ENCODE assay signal across 8 cellular contexts in the genomic region with DNA sequence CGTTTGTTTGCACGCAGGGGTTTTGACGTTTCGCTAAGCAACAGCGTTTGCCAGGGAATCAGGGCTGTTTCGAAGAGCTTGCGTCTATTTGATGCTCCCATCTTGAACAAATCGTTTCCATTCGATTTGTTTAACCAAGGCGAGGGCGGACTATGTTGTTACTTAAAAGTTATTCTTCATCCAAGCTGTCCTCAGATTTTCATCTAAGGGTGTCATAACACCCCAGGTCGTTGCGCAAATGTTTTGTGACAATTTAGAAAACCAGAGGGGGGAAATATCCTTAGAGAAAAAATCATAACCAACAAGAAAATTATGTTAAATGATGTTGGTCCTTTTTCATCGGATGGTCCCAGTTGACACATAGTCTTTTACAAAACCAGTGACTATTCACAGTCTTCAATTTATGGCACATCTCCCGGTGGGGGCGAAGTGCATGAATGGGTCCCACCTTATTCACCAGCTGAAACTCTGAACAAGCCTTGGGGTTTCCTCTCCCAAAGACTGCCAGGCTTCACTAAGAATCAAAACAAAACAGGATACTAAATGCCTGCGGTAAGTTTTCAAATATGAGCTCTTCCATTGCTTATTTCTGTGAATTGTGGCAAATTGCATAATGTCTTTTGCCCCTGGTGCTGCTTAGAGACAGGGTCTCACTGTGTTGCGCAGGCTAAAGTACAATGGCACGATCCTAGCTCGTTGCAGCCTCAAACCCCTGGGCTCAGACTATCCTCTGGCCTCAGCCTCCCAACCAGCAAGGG.
DNase-seq lines count a peak whose midpoint lies in the region; ATAC-seq lines count a peak whose summit lies in the region.

No MANE protein-coding gene starts in this region.

- peaks cover 13% of the 10 kb centered on the region for H3K27me3 Mint-ChIP-seq in activated T-helper 2 cell treated with anti-CD3 and anti-CD28 coated beads, Interferon-gamma antibody, Interleukin-2, Interleukin-4, amounts not matched to agents 10 μg/mL and 5 μg/mL and 100 μg/mL, durations not matched to agents 14 hours and 24 hours and 36 hours (ENCODE audit: low read depth)
- H3K27me3 Mint-ChIP-seq in stimulated activated naive CD8-positive, alpha-beta T cell treated with anti-CD3 and anti-CD28 coated beads, Interleukin-15, amount 100 ng/mL, for 72 hours: no peaks in the 10 kb centered on the region

- peaks cover 11% of the 10 kb centered on the region for H3K27me3 ChIP-seq in iPS-18a (ENCODE audit: control insufficient read depth, insufficient read depth, low read length)

- no peaks in the 10 kb centered on the region for H3K9me3 ChIP-seq in iPS-18a (ENCODE audit: control insufficient read depth, low read depth, low read length)

- DNase-seq in SHP77 treated with DMSO at 0.1 percent for 48 hours (lab: John Stamatoyannopoulos, UW) (peak; percentile 69), SHP77 (lab: John Stamatoyannopoulos, UW) (no peak), NCI-H2171 treated with DMSO at 0.1 percent for 48 hours (lab: John Stamatoyannopoulos, UW) (no peak), HCEC 1CT (no peak)
- DNase-seq in activated T-helper 2 cell treated with anti-CD3 and anti-CD28 coated beads, Interferon-gamma antibody, Interleukin-2, Interleukin-4, amounts not matched to agents 10 μg/mL and 5 μg/mL and 100 μg/mL, durations not matched to agents 14 hours and 24 hours and 36 hours (ENCODE audit: low spot score): no peak
- DNase-seq in stimulated activated naive CD8-positive, alpha-beta T cell treated with anti-CD3 and anti-CD28 coated beads, Interleukin-15, amount 100 ng/mL, for 72 hours: no peak

- H3K9ac ChIP-seq in iPS-18a (ENCODE audit: low read length): peak overlapping the region; percentile 89

- peaks cover 44% of the 10 kb centered on the region for H3K4me1 Mint-ChIP-seq in activated T-helper 2 cell treated with anti-CD3 and anti-CD28 coated beads, Interferon-gamma antibody, Interleukin-2, Interleukin-4, amounts not matched to agents 10 μg/mL and 5 μg/mL and 100 μg/mL, durations not matched to agents 14 hours and 24 hours and 36 hours (ENCODE audit: low read depth)
- H3K4me1 Mint-ChIP-seq in stimulated activated naive CD8-positive, alpha-beta T cell treated with anti-CD3 and anti-CD28 coated beads, Interleukin-15, amount 100 ng/mL, for 72 hours: peaks cover 40% of the 10 kb centered on the region

- peak overlapping the region; percentile 90 for H3K4me3 Mint-ChIP-seq in activated T-helper 2 cell treated with anti-CD3 and anti-CD28 coated beads, Interferon-gamma antibody, Interleukin-2, Interleukin-4, amounts not matched to agents 10 μg/mL and 5 μg/mL and 100 μg/mL, durations not matched to agents 14 hours and 24 hours and 36 hours (ENCODE audit: low read depth)
- H3K4me3 Mint-ChIP-seq in stimulated activated naive CD8-positive, alpha-beta T cell treated with anti-CD3 and anti-CD28 coated beads, Interleukin-15, amount 100 ng/mL, for 72 hours: peak overlapping the region; percentile 95 to 96

- H3K4me1 ChIP-seq in iPS-18a (ENCODE audit: control insufficient read depth, low read depth, low read length): peaks cover 27% of the 10 kb centered on the region

- peak overlapping the region; percentile 71 for H3K27ac Mint-ChIP-seq in activated T-helper 2 cell treated with anti-CD3 and anti-CD28 coated beads, Interferon-gamma antibody, Interleukin-2, Interleukin-4, amounts not matched to agents 10 μg/mL and 5 μg/mL and 100 μg/mL, durations not matched to agents 14 hours and 24 hours and 36 hours
- H3K27ac Mint-ChIP-seq in stimulated activated naive CD8-positive, alpha-beta T cell treated with anti-CD3 and anti-CD28 coated beads, Interleukin-15, amount 100 ng/mL, for 72 hours: peak overlapping the region; percentile 84 to 91

- no peaks in the 10 kb centered on the region for H3K9me3 Mint-ChIP-seq in activated T-helper 2 cell treated with anti-CD3 and anti-CD28 coated beads, Interferon-gamma antibody, Interleukin-2, Interleukin-4, amounts not matched to agents 10 μg/mL and 5 μg/mL and 100 μg/mL, durations not matched to agents 14 hours and 24 hours and 36 hours
- no peaks in the 10 kb centered on the region for H3K9me3 Mint-ChIP-seq in stimulated activated naive CD8-positive, alpha-beta T cell treated with anti-CD3 and anti-CD28 coated beads, Interleukin-15, amount 100 ng/mL, for 72 hours

- intact Hi-C loops in activated T-helper 2 cell treated with anti-CD3 and anti-CD28 coated beads, Interferon-gamma antibody, Interleukin-2, Interleukin-4, amounts not matched to agents 10 μg/mL and 5 μg/mL and 100 μg/mL, durations not matched to agents 14 hours and 24 hours and 36 hours (cut with micrococcal nuclease): loop anchor here (1.0 to 5.0 kb wide), 3 partner anchors 36 to 362 kb away; no protein-coding TSS in a partner anchor

- no peaks in the 10 kb centered on the region for H3K36me3 ChIP-seq in iPS-18a (ENCODE audit: control insufficient read depth, low read depth, low read length)

- peak overlapping the region; percentile 18 for H3K27ac ChIP-seq in iPS-18a (ENCODE audit: low read length)

- H3K36me3 Mint-ChIP-seq in activated T-helper 2 cell treated with anti-CD3 and anti-CD28 coated beads, Interferon-gamma antibody, Interleukin-2, Interleukin-4, amounts not matched to agents 10 μg/mL and 5 μg/mL and 100 μg/mL, durations not matched to agents 14 hours and 24 hours and 36 hours (ENCODE audit: low read depth): no peaks in the 10 kb centered on the region

- H3K4me3 ChIP-seq in iPS-18a (ENCODE audit: low read length): peak overlapping the region; percentile 74

- no peak for ATAC-seq in stimulated activated naive CD8-positive, alpha-beta T cell treated with anti-CD3 and anti-CD28 coated beads, Interleukin-15, amount 100 ng/mL, for 72 hours
- ATAC-seq in GM21619 (IDR thresholded peaks at IDR 0.05; ENCODE audit: unreplicated experiment): no peak
